In the genomic region with DNA sequence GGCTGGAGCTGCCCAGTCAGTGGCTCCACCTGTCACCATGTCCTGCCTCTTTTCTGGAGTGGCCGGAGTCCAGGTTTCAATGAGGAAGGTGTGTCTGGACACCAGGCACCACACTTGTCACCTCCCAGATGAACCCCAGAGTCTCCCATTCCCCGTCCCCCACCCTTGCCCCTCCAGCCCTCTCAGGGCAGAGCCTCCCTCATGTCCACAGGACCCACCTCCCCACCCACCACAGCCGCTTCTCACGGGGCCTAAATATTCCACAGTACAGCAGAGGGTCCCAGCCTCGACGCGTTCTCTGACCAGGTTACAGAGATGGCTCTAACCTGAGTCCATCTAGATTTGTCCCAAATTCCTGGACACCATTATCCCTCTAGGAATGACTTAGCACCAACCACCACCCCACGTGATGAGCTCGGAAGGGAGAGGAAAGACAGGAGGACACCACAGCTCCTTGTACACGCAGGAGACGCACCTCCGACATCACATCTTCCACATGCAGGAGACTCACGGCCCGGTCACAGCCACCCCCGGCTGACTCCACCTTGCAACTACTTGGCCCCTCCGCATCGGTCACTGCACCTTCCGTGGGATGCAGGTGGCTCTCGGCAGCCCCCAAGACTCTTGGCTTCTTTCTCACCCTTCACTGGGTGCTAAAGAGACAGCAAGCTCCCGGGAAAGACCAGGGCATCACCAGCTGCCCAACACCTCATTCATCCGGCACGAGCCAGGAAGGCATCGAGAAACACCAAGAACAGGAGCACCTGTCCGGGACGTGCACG, we compare ENCODE assay signal across 20 cellular contexts.
"Had no signal": no experiment of that assay in that cellular context is flagged by ENCODE, and none has a peak within 500 bp of the region (broad histone marks: within the 10 kb centered on the region; RNA-seq: fewer than 3 reads in every experiment).

No MANE protein-coding gene starts in this region.

- H3K36me3 Mint-ChIP-seq: naive B cell had no signal

- ATAC-seq: left lobe of liver; lower lobe of right lung; stimulated activated naive CD8-positive, alpha-beta T cell treated with anti-CD3 and anti-CD28 coated beads, Interleukin-15, Interleukin-2, amounts not matched to agents 100 U/mL and 50 U/mL, for 24 hours; upper lobe of right lung had no signal

- DNase-seq: cerebellar nuclear complex; colonic mucosa; effector CD4-positive, alpha-beta T cell; foreskin melanocyte; heart right ventricle; lower lobe of right lung; mesenchymal stem cell; naive B cell; nucleus accumbens; stimulated activated CD4-positive, alpha-beta T cell treated with anti-CD3 and anti-CD28 coated beads, Interleukin-2, amount 100 ng/mL, for 48 hours; stimulated activated naive CD8-positive, alpha-beta T cell treated with anti-CD3 and anti-CD28 coated beads, Interleukin-15, Interleukin-2, amounts not matched to agents 100 U/mL and 50 U/mL, for 24 hours; upper lobe of right lung had no signal

- H3K4me1 ChIP-seq: colonic mucosa, lower lobe of right lung, parathyroid adenoma, prostate gland, tibial nerve, upper lobe of right lung had no signal

- H3K27ac ChIP-seq: colonic mucosa, heart right ventricle, lower lobe of right lung, parathyroid adenoma, prostate gland, tibial nerve, upper lobe of right lung, vagina had no signal

- H3K9me3 ChIP-seq: colonic mucosa, heart right ventricle, lower lobe of right lung, prostate gland, upper lobe of right lung, vagina had no signal

- H3K4me2 ChIP-seq: smooth muscle cell had no signal

- H3K27ac Mint-ChIP-seq: nephron had no signal

- H3K9me3 Mint-ChIP-seq: naive B cell, nephron had no signal

- H3K4me1 Mint-ChIP-seq: naive B cell had no signal

- H3K9ac ChIP-seq: parathyroid adenoma had no signal

- H3K27me3 Mint-ChIP-seq: naive B cell had no signal

- H3K79me2 ChIP-seq: parathyroid adenoma had no signal

- FAIRE-seq: islet of Langerhans had no signal

- H2AFZ ChIP-seq: parathyroid adenoma had no signal

- H3K27me3 ChIP-seq: colonic mucosa, tibial nerve, upper lobe of right lung, vagina had no signal

- H3K36me3 ChIP-seq: colonic mucosa, heart right ventricle, lower lobe of right lung, prostate gland, tibial nerve, upper lobe of right lung, vagina had no signal

- H3K4me3 ChIP-seq: colonic mucosa, heart right ventricle, lower lobe of right lung, prostate gland, smooth muscle cell, tibial nerve, upper lobe of right lung, vagina had no signal

- H3K4me3 Mint-ChIP-seq: naive B cell, nephron had no signal
